ENCODE assay signal across 26 cellular contexts in the genomic region with DNA sequence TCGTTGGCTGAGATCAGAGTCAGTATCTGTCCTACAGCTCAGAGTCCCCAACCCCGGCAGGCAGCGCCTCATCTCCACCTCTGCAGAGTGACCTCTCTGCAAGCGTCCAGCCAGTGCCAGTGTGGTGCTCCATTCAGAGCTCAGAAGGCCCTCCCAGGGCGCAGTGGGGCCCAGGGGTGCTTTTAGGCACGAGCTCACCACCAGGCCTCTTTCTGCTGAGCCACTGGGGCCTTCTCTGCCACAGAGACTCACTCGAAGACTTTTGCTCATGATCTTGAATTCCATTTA.
"Had no signal": no experiment of that assay in that cellular context is flagged by ENCODE, and none has a peak within 500 bp of the region (broad histone marks: within the 10 kb centered on the region; RNA-seq: fewer than 3 reads in every experiment).

No MANE protein-coding gene starts in this region.

- H3K4me1 ChIP-seq: gastrocnemius medialis, left lung, parathyroid adenoma, prostate gland, testis, tibial artery had no signal

- ATAC-seq: esophagus mucosa; gastrocnemius medialis; heart left ventricle; left lung; naive thymus-derived CD8-positive, alpha-beta T cell; stimulated activated effector memory CD8-positive, alpha-beta T cell treated with anti-CD3 and anti-CD28 coated beads, Interleukin-12 subunit alpha, Interleukin-12 subunit beta, amount 100 ng/mL, for 72 hours had no signal

- H3K36me3 ChIP-seq: gastrocnemius medialis, heart left ventricle, left lung, neutrophil, prostate gland, right atrium auricular region, sigmoid colon, stomach, tibial artery, upper lobe of left lung had no signal

- H3K4me2 ChIP-seq: hepatocyte had no signal

- H3K9me3 ChIP-seq: gastrocnemius medialis, heart left ventricle, left lung, neutrophil, prostate gland, right atrium auricular region, sigmoid colon, stomach, testis, tibial artery, upper lobe of left lung had no signal

- DNase-seq: dorsolateral prefrontal cortex; effector CD4-positive, alpha-beta T cell; foreskin fibroblast; gastrocnemius medialis; heart left ventricle; kidney; left lung; mesenchymal stem cell; naive thymus-derived CD8-positive, alpha-beta T cell; nephron progenitor cell; stimulated activated CD4-positive, alpha-beta T cell treated with anti-CD3 and anti-CD28 coated beads, Interleukin-2, amount 100 ng/mL, for 24 hours; stimulated activated CD4-positive, alpha-beta T cell treated with anti-CD3 and anti-CD28 coated beads, Interleukin-4, amount 100 ng/mL, for 24 hours; stimulated activated naive CD4-positive, alpha-beta T cell treated with Interleukin-2 at 50 U/mL for 16 hours; stomach; testis; tibial artery; upper lobe of left lung had no signal

- H3K27me3 ChIP-seq: gastrocnemius medialis, heart left ventricle, hepatocyte, left lung, neutrophil, right atrium auricular region, sigmoid colon, stomach, testis, tibial artery, upper lobe of left lung had no signal

- H3K4me3 ChIP-seq: dorsolateral prefrontal cortex, gastrocnemius medialis, heart left ventricle, hepatocyte, left lung, prostate gland, right atrium auricular region, sigmoid colon, stomach, testis, tibial artery, upper lobe of left lung had no signal

- H3K79me2 ChIP-seq: hepatocyte, parathyroid adenoma had no signal

- H2AFZ ChIP-seq: hepatocyte, parathyroid adenoma had no signal

- H3K27ac ChIP-seq: dorsolateral prefrontal cortex, epithelial cell of prostate, gastrocnemius medialis, heart left ventricle, hepatocyte, left lung, neutrophil, parathyroid adenoma, prostate gland, right atrium auricular region, sigmoid colon, stomach, testis, tibial artery, upper lobe of left lung had no signal

- H3K9ac ChIP-seq: parathyroid adenoma had no signal
